Comparison of ENCODE assay signal across 18 cellular contexts in genomic region chr7:50674896-50675835, GRCh38.
"Had no signal": no experiment of that assay in that cellular context is flagged by ENCODE, and none has a peak within 500 bp of the region (broad histone marks: within the 10 kb centered on the region; RNA-seq: fewer than 3 reads in every experiment).

No MANE protein-coding gene starts in this region.

- H3K27ac ChIP-seq: ovary, SK-N-MC, stomach had no signal

- ATAC-seq: activated T-cell treated with anti-CD3 and anti-CD28 coated beads, Interleukin-2, amount 50 U/mL, for 4 hours; mucosa of descending colon; T-cell had no signal

- H3K27ac Mint-ChIP-seq: activated CD4-positive, alpha-beta memory T cell treated with anti-CD3 and anti-CD28 coated beads for 36 hours; activated naive CD8-positive, alpha-beta T cell treated with anti-CD3 and anti-CD28 coated beads, Interleukin-2, amount 10 ng/mL, durations not matched to agents 7 days and 5 days; nephron progenitor cell; T-cell had no signal

- DNase-seq: activated CD4-positive, alpha-beta memory T cell treated with anti-CD3 and anti-CD28 coated beads for 36 hours; activated gamma-delta T cell treated with Interleukin-2 at 50 U/mL for 16 hours; activated naive CD8-positive, alpha-beta T cell treated with anti-CD3 and anti-CD28 coated beads, Interleukin-2, amount 10 ng/mL, durations not matched to agents 7 days and 5 days; activated T-cell treated with anti-CD3 and anti-CD28 coated beads, Interleukin-2, amount 50 U/mL, for 4 hours; aorta; cortex of kidney; effector memory CD4-positive, alpha-beta T cell; erythroblast; mammary epithelial cell; mucosa of descending colon; nephron progenitor cell; ovary; stimulated activated CD4-positive, alpha-beta T cell treated with anti-CD3 and anti-CD28 coated beads, Interleukin-15, amount 100 ng/mL, for 24 hours; stimulated activated CD4-positive, alpha-beta T cell treated with anti-CD3 and anti-CD28 coated beads, Interleukin-4, amount 100 ng/mL, for 4 hours; stomach; T-cell had no signal

- H3K9me3 ChIP-seq: ovary, stomach, tibial nerve had no signal

- H3K27me3 ChIP-seq: ovary, stomach, tibial nerve had no signal

- H3K4me3 Mint-ChIP-seq: activated CD4-positive, alpha-beta memory T cell treated with anti-CD3 and anti-CD28 coated beads for 36 hours; activated naive CD8-positive, alpha-beta T cell treated with anti-CD3 and anti-CD28 coated beads, Interleukin-2, amount 10 ng/mL, durations not matched to agents 7 days and 5 days; activated T-cell treated with anti-CD3 and anti-CD28 coated beads, Interleukin-2, amount 50 U/mL, for 4 hours; nephron progenitor cell; T-cell had no signal

- H3K4me3 ChIP-seq: mucosa of descending colon, ovary, SK-N-MC, stomach, tibial nerve had no signal

- H3K36me3 Mint-ChIP-seq: activated CD4-positive, alpha-beta memory T cell treated with anti-CD3 and anti-CD28 coated beads for 36 hours; activated naive CD8-positive, alpha-beta T cell treated with anti-CD3 and anti-CD28 coated beads, Interleukin-2, amount 10 ng/mL, durations not matched to agents 7 days and 5 days; T-cell had no signal

- H3K9me3 Mint-ChIP-seq: activated CD4-positive, alpha-beta memory T cell treated with anti-CD3 and anti-CD28 coated beads for 36 hours; activated naive CD8-positive, alpha-beta T cell treated with anti-CD3 and anti-CD28 coated beads, Interleukin-2, amount 10 ng/mL, durations not matched to agents 7 days and 5 days; activated T-cell treated with anti-CD3 and anti-CD28 coated beads, Interleukin-2, amount 50 U/mL, for 4 hours; nephron progenitor cell; T-cell had no signal

- H3K36me3 ChIP-seq: ovary had no signal

- H3K27me3 Mint-ChIP-seq: activated CD4-positive, alpha-beta memory T cell treated with anti-CD3 and anti-CD28 coated beads for 36 hours; T-cell had no signal
